In the genomic region with DNA sequence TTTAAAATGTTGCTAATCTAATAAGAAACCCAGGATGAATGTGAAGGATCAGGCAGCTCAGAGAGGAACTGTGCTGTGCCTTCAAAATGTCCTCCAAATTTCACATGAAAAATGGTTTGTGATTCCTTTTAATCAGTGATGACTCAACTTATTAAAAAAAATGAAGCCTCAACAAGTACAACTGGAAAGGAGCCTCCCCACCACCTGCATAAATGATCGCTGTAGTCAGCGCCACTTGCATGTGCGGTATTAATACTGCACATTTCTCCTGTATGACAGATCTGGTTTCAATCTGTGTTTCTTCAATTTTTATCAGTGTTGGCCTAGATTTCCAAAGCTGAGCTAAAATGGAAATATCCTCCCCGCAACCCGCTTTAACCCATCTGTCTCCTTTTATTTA, we compare ENCODE assay signal across 25 cellular contexts.
DNase-seq lines count a peak whose midpoint lies in the region; ATAC-seq, FAIRE-seq and TF ChIP-seq lines count a peak whose summit lies in the region.
"Had no signal": no experiment of that assay in that cellular context is flagged by ENCODE, and none has a peak within 500 bp of the region (broad histone marks: within the 10 kb centered on the region; RNA-seq: fewer than 3 reads in every experiment).

No MANE protein-coding gene starts in this region.

- TF ChIP-seq POLR2A in esophagus squamous epithelium (IDR thresholded peaks at IDR 0.05) = no peak

- no peak for TF ChIP-seq CTCF in astrocyte (IDR thresholded peaks at IDR 0.05; ENCODE audit: insufficient read depth, low read depth, low read length)
- no peak for TF ChIP-seq CTCF in fibroblast of the aortic adventitia (IDR thresholded peaks at IDR 0.05; ENCODE audit: insufficient read depth, low read length)
- TF ChIP-seq CTCF in esophagus squamous epithelium (IDR thresholded peaks at IDR 0.05) = no peak

- no peaks in the 10 kb centered on the region for H3K36me3 Mint-ChIP-seq in astrocyte (ENCODE audit: low read depth, unreplicated experiment)

- no peak overlapping the region for H3K4me3 Mint-ChIP-seq in astrocyte (ENCODE audit: unreplicated experiment)
- H3K4me3 Mint-ChIP-seq: CD4-positive, alpha-beta T cell; H9; HFFc6 had no signal

- H3K36me3 ChIP-seq in astrocyte (ENCODE audit: insufficient read depth, low read length) (no peaks in the 10 kb centered on the region), esophagus squamous epithelium (no peaks in the 10 kb centered on the region)
- H3K36me3 ChIP-seq: BLaER1 had no signal

- H3K27me3 Mint-ChIP-seq in astrocyte (ENCODE audit: low read depth, unreplicated experiment) = no peaks in the 10 kb centered on the region
- H3K27me3 Mint-ChIP-seq: CD4-positive, alpha-beta T cell had no signal

- H2AFZ ChIP-seq in astrocyte (ENCODE audit: low read depth, low read length) = no peak overlapping the region
- H2AFZ ChIP-seq: GM23248 had no signal

- FAIRE-seq in astrocyte (lab: Jason Lieb, UNC) (no peak), urothelium cell line (lab: Jason Lieb, UNC) (no peak)
- FAIRE-seq: A549, GM12891, K562 had no signal

- H3K27ac Mint-ChIP-seq in astrocyte (ENCODE audit: unreplicated experiment) = no peak overlapping the region
- H3K27ac Mint-ChIP-seq: CD4-positive, alpha-beta T cell; H9; HFFc6 had no signal

- intact Hi-C loops in esophagus squamous epithelium (cut with DNase I) = no loop called here

- peaks cover 2% of the 10 kb centered on the region for H3K4me1 Mint-ChIP-seq in astrocyte (ENCODE audit: low read depth, unreplicated experiment)

- H3K27ac ChIP-seq in astrocyte (ENCODE audit: low read depth, low read length) (peak overlapping the region; percentile 65), esophagus squamous epithelium (no peak overlapping the region)
- H3K27ac ChIP-seq: A549, BLaER1, GM23248, RWPE1 had no signal

- H3K9me3 ChIP-seq in astrocyte (ENCODE audit: insufficient read depth, low read depth, low read length) (no peaks in the 10 kb centered on the region), esophagus squamous epithelium (no peaks in the 10 kb centered on the region)
- H3K9me3 ChIP-seq: A549, BLaER1 had no signal

- DNase-seq in M059J (ENCODE audit: low read depth) = peak; percentile 9
- DNase-seq in astrocyte (ENCODE audit: low read depth) = peak; percentile 91
- peak; percentile 74 for DNase-seq in fibroblast of the aortic adventitia (ENCODE audit: low read depth)
- peak; percentile 43 for DNase-seq in urothelium cell line (ENCODE audit: low spot score)
- no peak for DNase-seq in activated CD4-positive, CD25-positive, alpha-beta regulatory T cell treated with anti-CD3 and anti-CD28 coated beads, Interleukin-2, amount 50 U/mL, for 72 hours
- no peak for DNase-seq in esophagus squamous epithelium (lab: John Stamatoyannopoulos, UW)
- DNase-seq: CD4-positive, alpha-beta T cell; DMS 273 treated with DMSO at 0.1 percent for 48 hours; H9; HFFc6; MM.1S; NCI-H1048; NCI-H1417 treated with DMSO at 0.1 percent for 48 hours; NCI-H187 treated with DMSO at 0.1 percent for 48 hours; NCI-H2107; NCI-H510A; NCI-H748 treated with DMSO at 0.1 percent for 48 hours; SIG-M5 had no signal

- H3K9ac ChIP-seq in astrocyte (ENCODE audit: low read length) = peak overlapping the region; percentile 65
- H3K9ac ChIP-seq: BLaER1, GM23248 had no signal

- no peak for ATAC-seq in GM21528 (IDR thresholded peaks at IDR 0.05; ENCODE audit: low FRiP score, unreplicated experiment)
- ATAC-seq: A549, K562 had no signal

- H3K4me3 ChIP-seq in astrocyte (ENCODE audit: insufficient read depth, low read depth, low read length) (no peak overlapping the region), fibroblast of the aortic adventitia (ENCODE audit: low read depth, low read length) (no peak overlapping the region), esophagus squamous epithelium (no peak overlapping the region)
- H3K4me3 ChIP-seq: A549, BLaER1, GM23248, K562 had no signal

- no peaks in the 10 kb centered on the region for H4K20me1 ChIP-seq in astrocyte (ENCODE audit: insufficient read depth, low read length)
- H4K20me1 ChIP-seq: BLaER1 had no signal

- 85 to 90% methylated on average over 5 of the region's 5 CpGs for WGBS in esophagus squamous epithelium, 2 donors

- H3K4me1 ChIP-seq in astrocyte (ENCODE audit: insufficient read depth, low read length) (peaks cover 15% of the 10 kb centered on the region), esophagus squamous epithelium (no peaks in the 10 kb centered on the region)
- H3K4me1 ChIP-seq: A549 had no signal

- H3K4me2 ChIP-seq in astrocyte (ENCODE audit: low read length) = peak overlapping the region; percentile 73
- H3K4me2 ChIP-seq: A549, BLaER1 had no signal

- peaks cover 1% of the 10 kb centered on the region for H3K9me3 Mint-ChIP-seq in astrocyte (ENCODE audit: unreplicated experiment)
- H3K9me3 Mint-ChIP-seq: CD4-positive, alpha-beta T cell had no signal

- H3K79me2 ChIP-seq in astrocyte (ENCODE audit: insufficient read depth, low read length) = no peaks in the 10 kb centered on the region

- no peaks in the 10 kb centered on the region for H3K27me3 ChIP-seq in astrocyte (ENCODE audit: insufficient read depth, low read length)
- H3K27me3 ChIP-seq in esophagus squamous epithelium = no peaks in the 10 kb centered on the region
- H3K27me3 ChIP-seq: BLaER1 had no signal

Comparison
In these comparisons a context has a peak if more than half of its experiments do, and no peak if none do; other contexts are left out.
1. DNase-seq: peak in M059J (single experiment), astrocyte (single experiment), fibroblast of the aortic adventitia (single experiment) and urothelium cell line (single experiment); none in activated CD4-positive, CD25-positive, alpha-beta regulatory T cell treated with anti-CD3 and anti-CD28 coated beads, Interleukin-2, amount 50 U/mL, for 72 hours (single experiment) and esophagus squamous epithelium (single experiment).